ENCODE assay signal across 15 cellular contexts in genomic region chr2:204065571-204065970, GRCh38.
DNase-seq lines count a peak whose midpoint lies in the region; ATAC-seq and TF ChIP-seq lines count a peak whose summit lies in the region.
"Had no signal": no experiment of that assay in that cellular context is flagged by ENCODE, and none has a peak within 500 bp of the region (broad histone marks: within the 10 kb centered on the region; RNA-seq: fewer than 3 reads in every experiment).

No MANE protein-coding gene starts in this region.

- peak; percentile 3 for DNase-seq in Daoy (ENCODE audit: low read depth)
- DNase-seq in astrocyte of the hippocampus (ENCODE audit: low read depth, low spot score) = peak; percentile 2
- DNase-seq in mesothelial cell of epicardium (ENCODE audit: low spot score in 2 of 2, unreplicated experiment in 2 of 2) = no peak
- DNase-seq in stromal cell of bone marrow (ENCODE audit: low read depth) = peak; percentile 2
- DNase-seq in CD14-positive monocyte (ENCODE audit: low spot score) = no peak
- DNase-seq: AML-193; CD4-positive, alpha-beta memory T cell; DMS153; DMS79; GF-D8; HCEC 1CT; KG1 had no signal

- H3K27me3 Mint-ChIP-seq in mesothelial cell of epicardium (ENCODE audit: low read depth) (peaks cover 31% of the 10 kb centered on the region), CD14-positive monocyte (ENCODE audit: low read depth in 3 of 3) (peaks cover 0 to 4% (median 2%) of the 10 kb centered on the region in 3 donors)

- H3K4me1 Mint-ChIP-seq in mesothelial cell of epicardium (peaks cover 24% of the 10 kb centered on the region), CD14-positive monocyte (no peaks in the 10 kb centered on the region)

- intact Hi-C loops in CD14-positive monocyte (cut with micrococcal nuclease) = no loop called here

- TF ChIP-seq CTCF in mesothelial cell of epicardium (IDR thresholded peaks at IDR 0.05; ENCODE audit: unreplicated experiment) = no peak
- TF ChIP-seq CTCF in CD14-positive monocyte (IDR thresholded peaks at IDR 0.05) = no peak

- H3K27ac Mint-ChIP-seq in mesothelial cell of epicardium = peak overlapping the region; percentile 55
- no peak overlapping the region for H3K27ac Mint-ChIP-seq in CD14-positive monocyte
- H3K27ac Mint-ChIP-seq: CD4-positive, alpha-beta memory T cell had no signal

- H3K9me3 Mint-ChIP-seq in mesothelial cell of epicardium (peaks cover 12% of the 10 kb centered on the region), CD14-positive monocyte (peaks cover 0 to 3% (median 2%) of the 10 kb centered on the region in 7 donors)
- H3K9me3 Mint-ChIP-seq: CD4-positive, alpha-beta memory T cell had no signal

- ATAC-seq in HG03175 (IDR thresholded peaks at IDR 0.05; ENCODE audit: unreplicated experiment) (no peak), GM19035 (IDR thresholded peaks at IDR 0.05; ENCODE audit: unreplicated experiment) (no peak)
- ATAC-seq: A549 had no signal

- no peak overlapping the region for H3K4me3 Mint-ChIP-seq in mesothelial cell of epicardium
- H3K4me3 Mint-ChIP-seq in CD14-positive monocyte = no peak overlapping the region

- H3K36me3 Mint-ChIP-seq in mesothelial cell of epicardium (no peaks in the 10 kb centered on the region), CD14-positive monocyte (no peaks in the 10 kb centered on the region)
- H3K36me3 Mint-ChIP-seq: CD4-positive, alpha-beta memory T cell had no signal

Comparison
In these comparisons a context has a peak if more than half of its experiments do, and no peak if none do; other contexts are left out.
1. DNase-seq: peak in Daoy (single experiment), astrocyte of the hippocampus (single experiment) and stromal cell of bone marrow (single experiment); none in mesothelial cell of epicardium (0 of 2) and CD14-positive monocyte (single experiment).